11 cellular contexts compared by ENCODE assay signal in the genomic region with DNA sequence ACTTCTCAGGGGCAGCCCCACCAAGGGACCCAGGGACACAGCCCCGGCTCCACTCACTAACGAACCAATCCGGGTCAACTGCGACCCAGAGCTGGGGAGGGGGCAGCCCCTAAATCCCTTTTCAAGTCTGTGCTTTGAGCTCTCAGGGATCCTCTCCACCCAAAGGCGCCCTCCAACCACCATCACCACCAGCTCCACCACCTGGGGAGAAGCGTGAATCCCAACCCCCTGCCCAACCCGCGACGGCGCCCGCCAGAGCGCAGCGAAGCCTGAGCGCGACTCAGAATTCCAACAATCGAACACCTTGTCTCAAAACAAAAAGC. TPM values are rescaled to one million over a fixed set of nuclear protein-coding genes. Genes with fewer than 3 reads are reported as not detected.
DNase-seq lines count a peak whose midpoint lies in the region; ATAC-seq, FAIRE-seq and TF ChIP-seq lines count a peak whose summit lies in the region.
"Had no signal": no experiment of that assay in that cellular context is flagged by ENCODE, and none has a peak within 500 bp of the region (broad histone marks: within the 10 kb centered on the region; RNA-seq: fewer than 3 reads in every experiment).

No MANE protein-coding gene starts in this region.

- H3K79me2 ChIP-seq in keratinocyte (ENCODE audit: control insufficient read depth, insufficient read depth, low read length): peaks cover 55% of the 10 kb centered on the region

- peak overlapping the region; percentile 38 for H2AFZ ChIP-seq in keratinocyte (ENCODE audit: control insufficient read depth, low read length)

- H3K4me1 ChIP-seq in HUES64 (ENCODE audit: insufficient read depth, low read length) (peaks cover 18% of the 10 kb centered on the region), keratinocyte (ENCODE audit: control insufficient read depth, extremely low read depth, insufficient read depth, low read length) (peaks cover 64% of the 10 kb centered on the region)

- DNase-seq in chondrocyte (ENCODE audit: low spot score): peak; percentile 59
- no peak for DNase-seq in keratinocyte (ENCODE audit: low read depth, low spot score)
- no peak for DNase-seq in EL
- DNase-seq: DND-41, immature natural killer cell, IMR-90 had no signal

- H3K4me3 Mint-ChIP-seq in chondrocyte (ENCODE audit: unreplicated experiment): peak overlapping the region; percentile 68

- peak overlapping the region; percentile 60 for H3K4me3 ChIP-seq in HUES64 (ENCODE audit: low read length)
- peak overlapping the region; percentile 84 to 98 (median 95) for H3K4me3 ChIP-seq in keratinocyte (ENCODE audit: control insufficient read depth in 2 of 3, extremely low read depth in 1 of 3, insufficient read depth in 2 of 3, low read depth in 1 of 3, low read length in 3 of 3)
- peak overlapping the region; percentile 35 to 56 (median 46) for H3K4me3 ChIP-seq in skin epidermis

- ATAC-seq in GM21529 (IDR thresholded peaks at IDR 0.05; ENCODE audit: unreplicated experiment): no peak
- no peak for ATAC-seq in HG02981 (IDR thresholded peaks at IDR 0.05; ENCODE audit: unreplicated experiment)
- no peak for ATAC-seq in GM18858 (IDR thresholded peaks at IDR 0.05; ENCODE audit: unreplicated experiment)

- no peak overlapping the region for H3K27ac ChIP-seq in HUES64 (ENCODE audit: low read depth, low read length)
- peak overlapping the region; percentile 98 for H3K27ac ChIP-seq in keratinocyte (ENCODE audit: control insufficient read depth, insufficient read depth, low read length)
- H3K27ac ChIP-seq in skin epidermis: peak overlapping the region; percentile 16 to 94 (median 86)

- no peak for FAIRE-seq in keratinocyte (lab: Jason Lieb, UNC)

- H3K9me1 ChIP-seq in keratinocyte (ENCODE audit: control insufficient read depth, extremely low read depth, insufficient read depth, low read length): no peaks in the 10 kb centered on the region

- peaks cover 80% of the 10 kb centered on the region for H3K27me3 ChIP-seq in HUES64 (ENCODE audit: insufficient read depth, low read length)
- no peaks in the 10 kb centered on the region for H3K27me3 ChIP-seq in keratinocyte (ENCODE audit: control insufficient read depth, extremely low read depth, insufficient read depth, low read length)

- H3K9ac ChIP-seq in HUES64 (ENCODE audit: low read depth, low read length): peak overlapping the region; percentile 65
- H3K9ac ChIP-seq in keratinocyte (ENCODE audit: control insufficient read depth, extremely low read depth, insufficient read depth, low read length): peak overlapping the region; percentile 99

- H3K9me3 Mint-ChIP-seq in chondrocyte (ENCODE audit: low read depth): peaks cover 10% of the 10 kb centered on the region

- no peaks in the 10 kb centered on the region for H4K20me1 ChIP-seq in keratinocyte (ENCODE audit: control insufficient read depth, extremely low read depth, insufficient read depth, low read length)

- H3K36me3 Mint-ChIP-seq in chondrocyte (ENCODE audit: low read depth): peaks cover 4% of the 10 kb centered on the region

- H3K9me3 ChIP-seq in HUES64 (ENCODE audit: insufficient read depth, low read depth, low read length) (no peaks in the 10 kb centered on the region), keratinocyte (ENCODE audit: control insufficient read depth, low read depth, low read length) (no peaks in the 10 kb centered on the region)

- H3K36me3 ChIP-seq in HUES64 (ENCODE audit: insufficient read depth, low read length) (no peaks in the 10 kb centered on the region), keratinocyte (ENCODE audit: control insufficient read depth in 2 of 2, extremely low read depth in 1 of 2, insufficient read depth in 2 of 2, low read length in 2 of 2) (no peaks in the 10 kb centered on the region)

- TF ChIP-seq CTCF in chondrocyte (IDR thresholded peaks at IDR 0.05) (no peak), keratinocyte (optimal IDR thresholded peaks at IDR 0.05 in 1 of 3, IDR thresholded peaks at IDR 0.05 in 1 of 3, conservative IDR thresholded peaks at IDR 0.05 in 1 of 3; ENCODE audit: extremely low read depth in 1 of 3, insufficient read depth in 2 of 3, low read length in 3 of 3) (no peak)

- H3K4me2 ChIP-seq in keratinocyte (ENCODE audit: control insufficient read depth, extremely low read depth, insufficient read depth, low read depth, low read length): peak overlapping the region; percentile 98

- dilution Hi-C loops in keratinocyte (cut with MboI; ENCODE audit: extremely low pct_ligation_motif_present, low sequenced_read_pairs): no loop called here

- peaks cover 59% of the 10 kb centered on the region for H3K27me3 Mint-ChIP-seq in chondrocyte (ENCODE audit: low read depth)

- H3K27ac Mint-ChIP-seq in chondrocyte (ENCODE audit: unreplicated experiment): peak overlapping the region; percentile 46
- H3K27ac Mint-ChIP-seq: immature natural killer cell had no signal

- under 1% methylated on average over 16 of the region's 16 CpGs for WGBS in HUES64

- peaks cover 20% of the 10 kb centered on the region for H3K4me1 Mint-ChIP-seq in chondrocyte (ENCODE audit: low read depth)
- H3K4me1 Mint-ChIP-seq: immature natural killer cell had no signal

RNA-seq across cellular contexts. Expression of a gene that starts 0.5 kb away (rescaled TPM):
- 0.80 TPM for polyA plus RNA-seq in HUES64 (2013, experiment 1 of 2)
- 1.8 TPM for polyA plus RNA-seq in HUES64 (2013, experiment 2 of 2)
- total RNA-seq in chondrocyte: 1.7 to 4.1 TPM (median 3.2 TPM) in 3 replicates
- polyA plus RNA-seq in keratinocyte: 92.5 to 116 TPM (median 103 TPM) in 3 replicates
- polyA plus RNA-seq in keratinocyte (2011; ENCODE audit: low read depth): 133 TPM
- polyA plus RNA-seq in keratinocyte (2011; cell fraction: cytosol; rRNA removed): 37.2 and 55.2 TPM in 2 replicates
- polyA plus RNA-seq in keratinocyte (2011; cell fraction: nucleus; rRNA removed): 229 and 268 TPM in 2 replicates
- polyA plus RNA-seq in keratinocyte (2012; ENCODE audit: low replicate concordance): 117 and 167 TPM in 2 replicates
- 35.2 to 208 TPM (median 137 TPM) in 3 replicates for polyA minus RNA-seq in keratinocyte
- polyA minus RNA-seq in keratinocyte (2011; cell fraction: cytosol; rRNA and poly(A)+ RNA removed): 111 TPM
- polyA minus RNA-seq in keratinocyte (2011; cell fraction: nucleus; rRNA and poly(A)+ RNA removed): 303 and 604 TPM in 2 replicates
- polyA plus RNA-seq: immature natural killer cell had no signal
